14 cellular contexts compared by ENCODE assay signal in genomic region chr2:98917031-98917459, GRCh38. TPM values are rescaled to one million over a fixed set of nuclear protein-coding genes. Genes with fewer than 3 reads are reported as not detected.
DNase-seq lines count a peak whose midpoint lies in the region; ATAC-seq and TF ChIP-seq lines count a peak whose summit lies in the region.
"Had no signal": no experiment of that assay in that cellular context is flagged by ENCODE, and none has a peak within 500 bp of the region (broad histone marks: within the 10 kb centered on the region; RNA-seq: fewer than 3 reads in every experiment).

No MANE protein-coding gene starts in this region.

- no peak overlapping the region for H3K27ac ChIP-seq in left lung

- no peaks in the 10 kb centered on the region for H3K36me3 ChIP-seq in left lung

- no peak for TF ChIP-seq CTCF in fibroblast of pulmonary artery (IDR thresholded peaks at IDR 0.05; ENCODE audit: low read length, missing control alignments)
- no peak for TF ChIP-seq CTCF in retinal pigment epithelial cell (conservative IDR thresholded peaks at IDR 0.05; ENCODE audit: low read depth, low read length)
- TF ChIP-seq CTCF in left lung (IDR thresholded peaks at IDR 0.05): no peak

- intact Hi-C loops in left lung (cut with DNase I): no loop called here

- peaks cover 9 to 20% of the 10 kb centered on the region in 2 donors for H3K4me1 ChIP-seq in left lung

- DNase-seq in GM03348 (ENCODE audit: low spot score): peak; percentile 82
- peak; percentile 91 for DNase-seq in fibroblast of pulmonary artery (ENCODE audit: low read depth)
- DNase-seq in retinal pigment epithelial cell (ENCODE audit: low read depth): peak; percentile 65
- DNase-seq in activated naive CD8-positive, alpha-beta T cell treated with anti-CD3 and anti-CD28 coated beads for 36 hours: no peak
- no peak for DNase-seq in stimulated activated CD8-positive, alpha-beta memory T cell treated with anti-CD3 and anti-CD28 coated beads, Interleukin-4, amount 100 ng/mL, for 48 hours
- DNase-seq in left lung: no peak
- DNase-seq in NCI-H1417 treated with DMSO at 0.1 percent for 48 hours (lab: John Stamatoyannopoulos, UW): no peak
- DNase-seq: activated CD4-positive, alpha-beta T cell treated with anti-CD3 and anti-CD28 coated beads, Interleukin-2, amount 10 ng/mL, durations not matched to agents 7 days and 5 days; hippocampal formation; naive B cell; NCI-H2107; Right ventricle myocardium superior; stimulated activated CD4-positive, alpha-beta T cell treated with anti-CD3 and anti-CD28 coated beads, Interleukin-4, amount 100 ng/mL, for 1 hour had no signal

- ATAC-seq in SK-N-SH treated with all-trans-retinoic acid at 6 μM for 48 hours (peak; percentile 71), left lung (no peak)

- H3K27ac Mint-ChIP-seq in activated naive CD8-positive, alpha-beta T cell treated with anti-CD3 and anti-CD28 coated beads for 36 hours: no peak overlapping the region
- H3K27ac Mint-ChIP-seq: activated CD4-positive, alpha-beta T cell treated with anti-CD3 and anti-CD28 coated beads, Interleukin-2, amount 10 ng/mL, durations not matched to agents 7 days and 5 days; naive B cell had no signal

- H3K4me3 ChIP-seq in fibroblast of pulmonary artery (replicated peaks; ENCODE audit: low read depth, low read length) (no peak overlapping the region), retinal pigment epithelial cell (ENCODE audit: low read length) (no peak overlapping the region), left lung (no peak overlapping the region)

- no peaks in the 10 kb centered on the region for H3K36me3 Mint-ChIP-seq in activated naive CD8-positive, alpha-beta T cell treated with anti-CD3 and anti-CD28 coated beads for 36 hours
- H3K36me3 Mint-ChIP-seq: naive B cell had no signal

- H3K9me3 ChIP-seq in left lung: no peaks in the 10 kb centered on the region

- H3K27me3 Mint-ChIP-seq in activated naive CD8-positive, alpha-beta T cell treated with anti-CD3 and anti-CD28 coated beads for 36 hours: peaks cover 21% of the 10 kb centered on the region

- peaks cover 14% of the 10 kb centered on the region for H3K4me1 Mint-ChIP-seq in activated naive CD8-positive, alpha-beta T cell treated with anti-CD3 and anti-CD28 coated beads for 36 hours
- H3K4me1 Mint-ChIP-seq: naive B cell had no signal

- peaks cover 0 to 8% of the 10 kb centered on the region in 2 donors for H3K27me3 ChIP-seq in left lung

- H3K4me3 Mint-ChIP-seq in activated naive CD8-positive, alpha-beta T cell treated with anti-CD3 and anti-CD28 coated beads for 36 hours: no peak overlapping the region
- H3K4me3 Mint-ChIP-seq: activated CD4-positive, alpha-beta T cell treated with anti-CD3 and anti-CD28 coated beads, Interleukin-2, amount 10 ng/mL, durations not matched to agents 7 days and 5 days; naive B cell had no signal

- no peaks in the 10 kb centered on the region for H3K9me3 Mint-ChIP-seq in activated naive CD8-positive, alpha-beta T cell treated with anti-CD3 and anti-CD28 coated beads for 36 hours
- H3K9me3 Mint-ChIP-seq: activated CD4-positive, alpha-beta T cell treated with anti-CD3 and anti-CD28 coated beads, Interleukin-2, amount 10 ng/mL, durations not matched to agents 7 days and 5 days had no signal

TF ChIP-seq in SK-N-SH treated with all-trans-retinoic acid at 6 μM for 48 hours, 23 proteins besides CTCF, POLR2A, EP300 and RAD21:
- no peak for TF ChIP-seq ZC3H10 (CRISPR knock-in tag; IDR thresholded peaks at IDR 0.05)
- TF ChIP-seq ISL1 (CRISPR knock-in tag; IDR thresholded peaks at IDR 0.05): peak; percentile 80
- 0 out of 2 replicates have a peak, but pooled peaks have one; percentile 63 for TF ChIP-seq SNAI2 (CRISPR knock-in tag; IDR thresholded peaks at IDR 0.05)

RNA-seq across cellular contexts. Expression of gene CRACDL, which starts 19.0 kb away (rescaled TPM):
- total RNA-seq in activated naive CD8-positive, alpha-beta T cell treated with anti-CD3 and anti-CD28 coated beads for 36 hours: under 1 TPM; 0.30 to 0.33 TPM
- total RNA-seq in left lung: 10 to 100 TPM; 14.1 to 15.2 TPM

Comparison
In these comparisons a context has a peak if more than half of its experiments do, and no peak if none do; other contexts are left out.
1. DNase-seq: peak in GM03348 (single experiment), fibroblast of pulmonary artery (single experiment) and retinal pigment epithelial cell (single experiment); none in activated naive CD8-positive, alpha-beta T cell treated with anti-CD3 and anti-CD28 coated beads for 36 hours (single experiment), stimulated activated CD8-positive, alpha-beta memory T cell treated with anti-CD3 and anti-CD28 coated beads, Interleukin-4, amount 100 ng/mL, for 48 hours (single experiment), left lung (0 of 2) and NCI-H1417 treated with DMSO at 0.1 percent for 48 hours (single experiment).
2. RNA of gene CRACDL, which starts 19.0 kb away (total RNA-seq): 14.1 to 15.2 TPM in left lung; 0.30 to 0.33 TPM in activated naive CD8-positive, alpha-beta T cell treated with anti-CD3 and anti-CD28 coated beads for 36 hours; every median in the first group is over 10 times any median in the second.